In the genomic region with DNA sequence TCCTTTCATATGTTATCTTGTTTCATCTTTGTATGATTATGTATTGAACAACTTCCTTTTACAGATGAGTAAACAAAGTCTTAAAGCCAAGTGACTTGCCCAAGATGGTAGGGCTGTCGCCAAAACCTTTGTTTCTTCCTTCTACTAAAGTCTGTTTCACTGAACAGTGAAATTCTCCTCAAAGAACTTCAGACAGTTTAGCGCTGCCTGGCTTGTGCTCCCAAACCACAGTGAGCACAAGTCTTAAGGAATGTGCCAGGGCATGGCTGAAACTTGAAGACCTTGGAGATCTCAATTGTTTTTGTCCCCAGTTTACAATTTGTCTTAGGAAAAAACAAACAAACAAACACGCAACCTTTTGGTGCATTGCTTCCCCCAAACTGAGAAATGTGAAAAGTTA, we compare ENCODE assay signal across 30 cellular contexts.
"Had no signal": no experiment of that assay in that cellular context is flagged by ENCODE, and none has a peak within 500 bp of the region (broad histone marks: within the 10 kb centered on the region; RNA-seq: fewer than 3 reads in every experiment).

No MANE protein-coding gene starts in this region.

- H3K4me3 ChIP-seq: ascending aorta, Peyer's patch, SJSA1 had no signal

- DNase-seq: activated CD4-positive, alpha-beta T cell treated with anti-CD3 and anti-CD28 coated beads, Interleukin-2, amount 10 ng/mL, durations not matched to agents 7 days and 5 days; activated CD4-positive, alpha-beta T cell treated with anti-CD3 and anti-CD28 coated beads, Interleukin-2, amount 50 U/mL, for 48 hours; activated CD8-positive, alpha-beta T cell treated with anti-CD3 and anti-CD28 coated beads, Interleukin-2, amount 10 ng/mL, durations not matched to agents 7 days and 5 days; activated gamma-delta T cell; activated naive CD4-positive, alpha-beta T cell treated with Interleukin-2 at 50 U/mL for 16 hours; activated naive CD8-positive, alpha-beta T cell treated with anti-CD3 and anti-CD28 coated beads, Interleukin-2, amount 10 ng/mL, durations not matched to agents 7 days and 5 days; activated T-cell treated with anti-CD3 and anti-CD28 coated beads, Interleukin-2, amount 50 U/mL, for 24 hours; amygdala; brain microvascular endothelial cell; MM.1S; MV-4-11; NCI-H1092 treated with DMSO at 0.1 percent for 48 hours; NCI-H1417; NCI-H146; NCI-H187; NCI-H2029 treated with DMSO at 0.1 percent for 48 hours; NCI-H2107; NCI-H2171; NCI-H510A; NCI-H526; NCI-H748 treated with DMSO at 0.1 percent for 48 hours; NK-92 treated with Interleukin-12 subunit alpha and Interleukin-12 subunit beta, amount 100 ng/mL, for 24 hours; PC-3; Peyer's patch; RPMI8226; SHP77 treated with DMSO at 0.1 percent for 48 hours; SK-N-SH had no signal

- H3K4me1 ChIP-seq: ascending aorta, Peyer's patch, SJSA1 had no signal

- H3K9me3 ChIP-seq: ascending aorta, Peyer's patch, SJSA1, SK-N-SH had no signal

- H3K36me3 ChIP-seq: brain microvascular endothelial cell, SJSA1 had no signal

- H3K27ac ChIP-seq: ascending aorta, brain microvascular endothelial cell, KMS-11, Peyer's patch, SJSA1 had no signal

- H3K27me3 ChIP-seq: ascending aorta, brain microvascular endothelial cell, Peyer's patch, SJSA1 had no signal
